Comparison of ENCODE assay signal across 8 cellular contexts in genomic region chr10:102646610-102647432, GRCh38. TPM values are rescaled to one million over a fixed set of nuclear protein-coding genes. Genes with fewer than 3 reads are reported as not detected.
DNase-seq lines count a peak whose midpoint lies in the region; ATAC-seq and TF ChIP-seq lines count a peak whose summit lies in the region.

No MANE protein-coding gene starts in this region.

- no peaks in the 10 kb centered on the region for H3K9me3 Mint-ChIP-seq in activated CD4-positive, alpha-beta T cell treated with anti-CD3 and anti-CD28 coated beads, Interleukin-2, amount 10 ng/mL, durations not matched to agents 7 days and 5 days
- H3K9me3 Mint-ChIP-seq in endothelial cell (ENCODE audit: unreplicated experiment) = no peaks in the 10 kb centered on the region

- no peaks in the 10 kb centered on the region for H3K36me3 ChIP-seq in thyroid gland

- CTCF ChIA-PET in activated CD4-positive, alpha-beta T cell treated with anti-CD3 and anti-CD28 coated beads, Interleukin-2, amount 10 ng/mL, durations not matched to agents 7 days and 5 days (lab: Charles Lee) = interaction anchor here (0.8 to 3.7 kb wide), 6 partner anchors 11 to 142 kb away, joined by 3 to 26 read pairs (median 8); partner anchors contain the start of gene SUFU

- TF ChIP-seq POLR2A in thyroid gland (IDR thresholded peaks at IDR 0.05) = no peak

- intact Hi-C loops in thyroid gland (cut with DNase I) = no loop called here

- H3K27ac Mint-ChIP-seq in activated CD4-positive, alpha-beta T cell treated with anti-CD3 and anti-CD28 coated beads, Interleukin-2, amount 10 ng/mL, durations not matched to agents 7 days and 5 days = peak overlapping the region; percentile 95
- H3K27ac Mint-ChIP-seq in endothelial cell (ENCODE audit: unreplicated experiment) = peak overlapping the region; percentile 96

- H3K4me3 ChIP-seq in thyroid gland (replicated peaks in 1 of 3) = peak overlapping the region; percentile 2 to 84 (median 54)

- peak; percentile 52 for DNase-seq in activated CD8-positive, alpha-beta memory T cell treated with anti-CD3 and anti-CD28 coated beads, Interleukin-2, amount 50 U/mL, for 4 hours
- no peak for DNase-seq in activated CD8-positive, alpha-beta memory T cell treated with anti-CD3 and anti-CD28 coated beads for 24 hours
- peak; percentile 60 for DNase-seq in activated CD4-positive, alpha-beta T cell treated with anti-CD3 and anti-CD28 coated beads, Interleukin-2, amount 10 ng/mL, durations not matched to agents 7 days and 5 days
- DNase-seq in endothelial cell (ENCODE audit: low spot score) = no peak
- peak; percentile 87 for DNase-seq in myocyte (ENCODE audit: low read depth)
- DNase-seq in thyroid gland = peak; percentile 52 to 54
- DNase-seq in cerebellar nuclear complex (lab: John Stamatoyannopoulos, UW) = no peak

- no peaks in the 10 kb centered on the region for H3K27me3 ChIP-seq in thyroid gland

- peak overlapping the region; percentile 94 for H3K4me3 Mint-ChIP-seq in activated CD4-positive, alpha-beta T cell treated with anti-CD3 and anti-CD28 coated beads, Interleukin-2, amount 10 ng/mL, durations not matched to agents 7 days and 5 days
- H3K4me3 Mint-ChIP-seq in endothelial cell (ENCODE audit: unreplicated experiment) = peak overlapping the region; percentile 100

- peaks cover 58% of the 10 kb centered on the region for H3K4me1 Mint-ChIP-seq in activated CD4-positive, alpha-beta T cell treated with anti-CD3 and anti-CD28 coated beads, Interleukin-2, amount 10 ng/mL, durations not matched to agents 7 days and 5 days
- H3K4me1 Mint-ChIP-seq in endothelial cell (ENCODE audit: unreplicated experiment) = peaks cover 49% of the 10 kb centered on the region

- H3K9me3 ChIP-seq in thyroid gland = no peaks in the 10 kb centered on the region

- H3K4me1 ChIP-seq in thyroid gland = peaks cover 49 to 53% of the 10 kb centered on the region in 2 donors

- H3K27ac ChIP-seq in thyroid gland = peak overlapping the region; percentile 96 to 100 (median 100)

- no peak for TF ChIP-seq CTCF in endothelial cell (IDR thresholded peaks at IDR 0.05; ENCODE audit: unreplicated experiment)
- no peak for TF ChIP-seq CTCF in thyroid gland (IDR thresholded peaks at IDR 0.05)

- ATAC-seq in HG03565 (IDR thresholded peaks at IDR 0.05; ENCODE audit: unreplicated experiment) = no peak

- WGBS in thyroid gland, 2 donors = 19 to 33% methylated on average over 17 to 18 of the region's 18 CpGs

- POLR2A ChIA-PET in activated CD4-positive, alpha-beta T cell treated with anti-CD3 and anti-CD28 coated beads, Interleukin-2, amount 10 ng/mL, durations not matched to agents 7 days and 5 days (lab: Charles Lee) = interaction anchor here (0.7 kb wide), 2 partner anchors 67 to 440 kb away, joined by 3 to 4 read pairs; partner anchors contain the start of gene ARL3

- peaks cover 25% of the 10 kb centered on the region for H3K36me3 Mint-ChIP-seq in activated CD4-positive, alpha-beta T cell treated with anti-CD3 and anti-CD28 coated beads, Interleukin-2, amount 10 ng/mL, durations not matched to agents 7 days and 5 days (ENCODE audit: low read depth)
- peaks cover 45% of the 10 kb centered on the region for H3K36me3 Mint-ChIP-seq in endothelial cell (ENCODE audit: low read depth, unreplicated experiment)

- no peaks in the 10 kb centered on the region for H3K27me3 Mint-ChIP-seq in activated CD4-positive, alpha-beta T cell treated with anti-CD3 and anti-CD28 coated beads, Interleukin-2, amount 10 ng/mL, durations not matched to agents 7 days and 5 days
- peaks cover 27% of the 10 kb centered on the region for H3K27me3 Mint-ChIP-seq in endothelial cell (ENCODE audit: unreplicated experiment)

RNA-seq across cellular contexts. Expression of gene TRIM8, which starts 2.5 kb away (rescaled TPM):
- total RNA-seq in activated CD4-positive, alpha-beta T cell treated with anti-CD3 and anti-CD28 coated beads, Interleukin-2, amount 10 ng/mL, durations not matched to agents 7 days and 5 days = 10 to 100 TPM; 40.2 to 42.7 TPM
- total RNA-seq in endothelial cell (ENCODE audit: unreplicated experiment) = 219 TPM
- total RNA-seq in myocyte = 230 and 274 TPM in 2 replicates
- polyA plus RNA-seq in myocyte (2012) = 192 TPM
- total RNA-seq in thyroid gland = 100 to 1,000 TPM; 138 to 187 (median 162) TPM

Comparison
In these comparisons a context has a peak if more than half of its experiments do, and no peak if none do; other contexts are left out.
1. DNase-seq: peak in activated CD8-positive, alpha-beta memory T cell treated with anti-CD3 and anti-CD28 coated beads, Interleukin-2, amount 50 U/mL, for 4 hours (single experiment), activated CD4-positive, alpha-beta T cell treated with anti-CD3 and anti-CD28 coated beads, Interleukin-2, amount 10 ng/mL, durations not matched to agents 7 days and 5 days (single experiment), myocyte (single experiment) and thyroid gland (2 of 2); none in activated CD8-positive, alpha-beta memory T cell treated with anti-CD3 and anti-CD28 coated beads for 24 hours (single experiment), endothelial cell (single experiment) and cerebellar nuclear complex (0 of 2).